In genomic region chrX:74421181-74422028, GRCh38 we compare ENCODE assay signal across 8 cellular contexts. TPM values are rescaled to one million over a fixed set of nuclear protein-coding genes. Genes with fewer than 3 reads are reported as not detected.
DNase-seq lines count a peak whose midpoint lies in the region; ATAC-seq lines count a peak whose summit lies in the region.

SLC16A2 (plus strand) TSS chrX:74421493; CDS start chrX:74421638, 145 bp downstream.

- under 1% methylated on average over 48 of the region's 55 CpGs for WGBS in right cardiac atrium

- H3K4me1 Mint-ChIP-seq in CD4-positive, CD25-positive, alpha-beta regulatory T cell: peaks cover 0 to 14% (median 0%) of the 10 kb centered on the region in 4 donors

- no peaks in the 10 kb centered on the region for H3K9me3 ChIP-seq in CD4-positive, CD25-positive, alpha-beta regulatory T cell (ENCODE audit: control insufficient read depth in 2 of 2, low read length in 2 of 2)
- H3K9me3 ChIP-seq in SK-N-MC (ENCODE audit: low read depth, low read length): no peaks in the 10 kb centered on the region
- H3K9me3 ChIP-seq in right cardiac atrium (ENCODE audit: control insufficient read depth, low read length): no peaks in the 10 kb centered on the region

- H3K27ac Mint-ChIP-seq in CD4-positive, CD25-positive, alpha-beta regulatory T cell: no peak within 1 kb of the TSS

- DNase-seq in CD4-positive, CD25-positive, alpha-beta regulatory T cell: peak; percentile 2 to 17 (median 6)
- DNase-seq in SK-N-MC (ENCODE audit: low read depth, low spot score) (no peak), astrocyte of the hippocampus (ENCODE audit: low read depth, low spot score) (peak; percentile 87), right cardiac atrium (peak; percentile 80 to 91 (median 89)), posterior cingulate gyrus (peak; percentile 50 to 95 (median 68))

- H3K36me3 ChIP-seq in CD4-positive, CD25-positive, alpha-beta regulatory T cell (ENCODE audit: control insufficient read depth, insufficient read depth, low read length): no peaks in the 10 kb centered on the region
- H3K36me3 ChIP-seq in SK-N-MC (ENCODE audit: insufficient read depth, low read length): no peaks in the 10 kb centered on the region

- H3K4me1 ChIP-seq in CD4-positive, CD25-positive, alpha-beta regulatory T cell (ENCODE audit: control insufficient read depth, insufficient read depth, low read length, poor library complexity, severe bottlenecking): peaks cover 7% of the 10 kb centered on the region
- peaks cover 3% of the 10 kb centered on the region for H3K4me1 ChIP-seq in right cardiac atrium (ENCODE audit: control insufficient read depth, insufficient read depth, low read length)

- H3K27me3 Mint-ChIP-seq in CD4-positive, CD25-positive, alpha-beta regulatory T cell: peaks cover 41% of the 10 kb centered on the region

- no peak within 1 kb of the TSS for H3K27ac ChIP-seq in CD4-positive, CD25-positive, alpha-beta regulatory T cell (ENCODE audit: insufficient read depth, low read length, poor library complexity, severe bottlenecking)
- H3K27ac ChIP-seq in SK-N-MC: peak within 1 kb of the TSS; percentile 42; the same call in 1 of the 2 replicates
- peak within 1 kb of the TSS; percentile 90 for H3K27ac ChIP-seq in right cardiac atrium (ENCODE audit: low read length)

- no peak within 1 kb of the TSS for H3K4me3 ChIP-seq in CD4-positive, CD25-positive, alpha-beta regulatory T cell (ENCODE audit: low read depth, low read length)
- H3K4me3 ChIP-seq in SK-N-MC: peak within 1 kb of the TSS; percentile 80
- H3K4me3 ChIP-seq in right cardiac atrium (ENCODE audit: low read length): peak within 1 kb of the TSS; percentile 78

- H3K36me3 Mint-ChIP-seq in CD4-positive, CD25-positive, alpha-beta regulatory T cell: no peaks in the 10 kb centered on the region

- peaks cover 0 to 3% (median 0%) of the 10 kb centered on the region in 7 donors for H3K9me3 Mint-ChIP-seq in CD4-positive, CD25-positive, alpha-beta regulatory T cell

- peaks cover 5% of the 10 kb centered on the region for H3K27me3 ChIP-seq in CD4-positive, CD25-positive, alpha-beta regulatory T cell (ENCODE audit: control insufficient read depth, insufficient read depth, low read length)
- no peaks in the 10 kb centered on the region for H3K27me3 ChIP-seq in right cardiac atrium (ENCODE audit: control insufficient read depth, insufficient read depth)

- peak in 1 of 2 donors; percentile 42 for ATAC-seq in CD4-positive, CD25-positive, alpha-beta regulatory T cell (ENCODE audit: low read depth in 2 of 2)
- peak; percentile 42 for ATAC-seq in HG02588 (IDR thresholded peaks at IDR 0.05; ENCODE audit: unreplicated experiment)
- ATAC-seq in right cardiac atrium: peak; percentile 83 to 88
- ATAC-seq in GM21737 (IDR thresholded peaks at IDR 0.05; ENCODE audit: unreplicated experiment): no peak
- no peak for ATAC-seq in GM21360 (IDR thresholded peaks at IDR 0.05; ENCODE audit: unreplicated experiment)

- peak within 1 kb of the TSS; percentile 78 for H3K9ac ChIP-seq in SK-N-MC (ENCODE audit: insufficient read length)

- intact Hi-C loops in right cardiac atrium (cut with DNase I): no loop called here
- intact Hi-C loops in posterior cingulate gyrus (cut with DNase I): loop anchor here (10.0 kb wide), 1 partner anchor 113 kb away; no protein-coding TSS in a partner anchor

- H3K4me3 Mint-ChIP-seq in CD4-positive, CD25-positive, alpha-beta regulatory T cell: peak within 1 kb of the TSS in 3 of 4 donors; percentile 79 to 89 (median 81)

RNA-seq across cellular contexts. Expression of gene SLC16A2, which starts in this region (rescaled TPM):
- 0.15 TPM for total RNA-seq in CD4-positive, CD25-positive, alpha-beta regulatory T cell
- polyA plus RNA-seq in CD4-positive, CD25-positive, alpha-beta regulatory T cell: under 1 TPM in 1 of 4 donors, not detected in 3; 0.17 TPM
- total RNA-seq in right cardiac atrium: 10 to 100 TPM; 11.5 to 17.7 (median 12.9) TPM
- 6.8 TPM for polyA plus RNA-seq in right cardiac atrium

Comparison
In these comparisons a context has a peak if more than half of its experiments do, and no peak if none do; other contexts are left out.
1. RNA of gene SLC16A2 (total RNA-seq): 11.5 to 17.7 TPM in right cardiac atrium; 0.15 TPM in CD4-positive, CD25-positive, alpha-beta regulatory T cell (single experiment); every median in the first group is over 10 times any median in the second.
2. Peak in DNase-seq in CD4-positive, CD25-positive, alpha-beta regulatory T cell; RNA of the gene not detected or under 1 TPM.
3. ATAC-seq: peak in HG02588 (single experiment) and right cardiac atrium (2 of 2); none in GM21737 (single experiment) and GM21360 (single experiment).